ENCODE assay signal across 15 cellular contexts in the genomic region with DNA sequence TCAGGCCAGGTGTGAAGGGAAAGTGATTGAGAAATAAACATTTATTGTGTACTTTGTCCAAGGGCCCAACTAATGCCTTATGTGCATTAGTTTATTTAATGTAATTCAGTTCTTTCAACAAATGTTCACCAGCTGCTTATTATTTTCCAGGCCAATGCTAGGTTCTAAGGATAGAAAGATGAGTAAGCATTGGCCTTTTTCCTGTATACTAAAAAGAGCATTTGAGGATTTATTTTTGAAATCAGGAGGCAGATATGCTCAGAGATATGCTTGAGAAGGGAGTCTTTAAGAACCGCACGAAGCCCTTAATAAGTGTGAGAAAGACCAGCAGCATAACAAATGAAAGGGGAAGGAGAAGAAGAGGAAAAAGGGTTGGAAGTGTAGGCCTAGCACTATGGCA. TPM values are rescaled to one million over a fixed set of nuclear protein-coding genes. Genes with fewer than 3 reads are reported as not detected.
"Had no signal": no experiment of that assay in that cellular context is flagged by ENCODE, and none has a peak within 500 bp of the region (broad histone marks: within the 10 kb centered on the region; RNA-seq: fewer than 3 reads in every experiment).

No MANE protein-coding gene starts in this region.

- H3K4me3 ChIP-seq: left lung, pancreas, transverse colon had no signal

- H3K9me3 ChIP-seq: left lung, pancreas, transverse colon had no signal

- H3K27me3 ChIP-seq: left lung, pancreas, transverse colon had no signal

- H3K27ac ChIP-seq: epithelial cell of prostate, left lung, pancreas had no signal

- H3K4me1 ChIP-seq: pancreas had no signal

- ATAC-seq: SK-N-SH treated with all-trans-retinoic acid at 6 μM for 48 hours had no signal

- H3K36me3 ChIP-seq: left lung, pancreas, transverse colon had no signal

- DNase-seq: activated B cell treated with CpG ODN at 0.5 μM for 24 hours; activated CD4-positive, alpha-beta T cell treated with anti-CD3 and anti-CD28 coated beads, Interleukin-2, amount 50 U/mL, for 1 hour; activated naive CD4-positive, alpha-beta T cell treated with anti-CD3 and anti-CD28 coated beads, Interleukin-2, amount 10 ng/mL, durations not matched to agents 7 days and 5 days; cortex of kidney; effector memory CD8-positive, alpha-beta T cell; left lung; pancreas; retina; transverse colon had no signal

RNA-seq across cellular contexts. Expression of gene CLCA1, which starts 32.0 kb away (rescaled TPM):
- total RNA-seq: activated B cell treated with CpG ODN at 0.5 μM for 24 hours; activated CD8-positive, alpha-beta memory T cell treated with anti-CD3 and anti-CD28 coated beads for 36 hours; activated T-helper 2 cell treated with anti-CD3 and anti-CD28 coated beads, Interferon-gamma antibody, Interleukin-2, Interleukin-4, amounts not matched to agents 10 μg/mL and 5 μg/mL and 100 μg/mL, durations not matched to agents 14 hours and 24 hours and 36 hours; fibroblast of villous mesenchyme; left lung; neural crest cell had no signal

RNA-seq across cellular contexts. Expression of gene CLCA4, which starts 46.1 kb away (rescaled TPM):
- total RNA-seq: activated B cell treated with CpG ODN at 0.5 μM for 24 hours; activated CD8-positive, alpha-beta memory T cell treated with anti-CD3 and anti-CD28 coated beads for 36 hours; activated T-helper 2 cell treated with anti-CD3 and anti-CD28 coated beads, Interferon-gamma antibody, Interleukin-2, Interleukin-4, amounts not matched to agents 10 μg/mL and 5 μg/mL and 100 μg/mL, durations not matched to agents 14 hours and 24 hours and 36 hours; fibroblast of villous mesenchyme; left lung; neural crest cell had no signal
